Comparison of ENCODE assay signal across 8 cellular contexts in genomic region chr16:23296994-23297393, GRCh38. TPM values are rescaled to one million over a fixed set of nuclear protein-coding genes. Genes with fewer than 3 reads are reported as not detected.
A peak's percentile ranks its signal among the peaks of the same experiment; 100 is the strongest.
DNase-seq lines count a peak whose midpoint lies in the region; ATAC-seq and TF ChIP-seq lines count a peak whose summit lies in the region.

No MANE protein-coding gene starts in this region.

- H3K4me1 Mint-ChIP-seq in type B pancreatic cell (ENCODE audit: unreplicated experiment): peaks cover 7% of the 10 kb centered on the region

- no peak for ATAC-seq in HG02763 (IDR thresholded peaks at IDR 0.05; ENCODE audit: unreplicated experiment)

- no peaks in the 10 kb centered on the region for H3K36me3 ChIP-seq in brain microvascular endothelial cell (replicated peaks)
- no peaks in the 10 kb centered on the region for H3K36me3 ChIP-seq in uterus

- peak in 2 of 3 donors; percentile 4 to 5 for DNase-seq in stimulated activated CD4-positive, alpha-beta T cell treated with anti-CD3 and anti-CD28 coated beads, Interleukin-12 subunit alpha, Interleukin-12 subunit beta, amount 100 ng/mL, for 48 hours (ENCODE audit: low read depth in 2 of 3, low spot score in 1 of 3)
- no peak for DNase-seq in stimulated activated CD4-positive, alpha-beta T cell treated with anti-CD3 and anti-CD28 coated beads, Interleukin-4, amount 100 ng/mL, for 24 hours
- no peak for DNase-seq in brain microvascular endothelial cell
- no peak for DNase-seq in type B pancreatic cell (ENCODE audit: extremely low spot score, unreplicated experiment)
- no peak for DNase-seq in uterus
- no peak for DNase-seq in SKM-1 (lab: John Stamatoyannopoulos, UW; ENCODE audit: unreplicated experiment)

- no peaks in the 10 kb centered on the region for H3K9me3 Mint-ChIP-seq in type B pancreatic cell

- intact Hi-C loops in uterus (cut with DNase I; ENCODE audit: low total_unique reads): no loop called here

- TF ChIP-seq POLR2A in uterus (IDR thresholded peaks at IDR 0.05): no peak

- H3K27ac ChIP-seq in brain microvascular endothelial cell (no peak overlapping the region), uterus (no peak overlapping the region)

- peaks cover 39% of the 10 kb centered on the region for H3K27me3 Mint-ChIP-seq in type B pancreatic cell

- H3K4me1 ChIP-seq in uterus: no peaks in the 10 kb centered on the region

- peaks cover 6% of the 10 kb centered on the region for H3K27me3 ChIP-seq in brain microvascular endothelial cell (replicated peaks)
- peaks cover 0 to 12% of the 10 kb centered on the region in 2 donors for H3K27me3 ChIP-seq in uterus

- in situ Hi-C loops in brain microvascular endothelial cell (cut with HindIII; ENCODE audit: low pct_ligation_motif_present, low sequenced_read_pairs): no loop called here

- no peak overlapping the region for H3K27ac Mint-ChIP-seq in type B pancreatic cell

- no peaks in the 10 kb centered on the region for H3K36me3 Mint-ChIP-seq in type B pancreatic cell

- H3K9me3 ChIP-seq in uterus: no peaks in the 10 kb centered on the region

- peak; percentile 73 for TF ChIP-seq CTCF in LNCAP (IDR thresholded peaks at IDR 0.05)
- peak; percentile 29 for TF ChIP-seq CTCF in brain microvascular endothelial cell (IDR thresholded peaks at IDR 0.05; ENCODE audit: low read depth, low read length, missing control alignments)
- peak; percentile 21 for TF ChIP-seq CTCF in type B pancreatic cell (conservative IDR thresholded peaks at IDR 0.05)
- no peak for TF ChIP-seq CTCF in uterus (IDR thresholded peaks at IDR 0.05)

- H3K4me3 ChIP-seq in brain microvascular endothelial cell (ENCODE audit: low read depth, low read length) (no peak overlapping the region), uterus (no peak overlapping the region)

- no peak overlapping the region for H3K4me3 Mint-ChIP-seq in type B pancreatic cell

RNA-seq across cellular contexts. Expression of gene SCNN1B, which starts 5.1 kb away (rescaled TPM):
- total RNA-seq in type B pancreatic cell (ENCODE audit: low replicate concordance): 4.2 and 4.3 TPM in 2 replicates
- total RNA-seq in uterus: 1 to 10 TPM in 3 of 4 donors, under 1 TPM in 1; 0.14 to 9.6 (median 1.9) TPM

Comparison
In these comparisons a context has a peak if more than half of its experiments do, and no peak if none do; other contexts are left out.
1. DNase-seq: peak in stimulated activated CD4-positive, alpha-beta T cell treated with anti-CD3 and anti-CD28 coated beads, Interleukin-12 subunit alpha, Interleukin-12 subunit beta, amount 100 ng/mL, for 48 hours (2 of 3); none in stimulated activated CD4-positive, alpha-beta T cell treated with anti-CD3 and anti-CD28 coated beads, Interleukin-4, amount 100 ng/mL, for 24 hours (single experiment), brain microvascular endothelial cell (single experiment), type B pancreatic cell (single experiment), uterus (0 of 2) and SKM-1 (single experiment).
2. CTCF ChIP-seq: peak in LNCAP (single experiment), brain microvascular endothelial cell (single experiment) and type B pancreatic cell (single experiment); none in uterus (0 of 4).